ENCODE assay signal across 20 cellular contexts in the genomic region with DNA sequence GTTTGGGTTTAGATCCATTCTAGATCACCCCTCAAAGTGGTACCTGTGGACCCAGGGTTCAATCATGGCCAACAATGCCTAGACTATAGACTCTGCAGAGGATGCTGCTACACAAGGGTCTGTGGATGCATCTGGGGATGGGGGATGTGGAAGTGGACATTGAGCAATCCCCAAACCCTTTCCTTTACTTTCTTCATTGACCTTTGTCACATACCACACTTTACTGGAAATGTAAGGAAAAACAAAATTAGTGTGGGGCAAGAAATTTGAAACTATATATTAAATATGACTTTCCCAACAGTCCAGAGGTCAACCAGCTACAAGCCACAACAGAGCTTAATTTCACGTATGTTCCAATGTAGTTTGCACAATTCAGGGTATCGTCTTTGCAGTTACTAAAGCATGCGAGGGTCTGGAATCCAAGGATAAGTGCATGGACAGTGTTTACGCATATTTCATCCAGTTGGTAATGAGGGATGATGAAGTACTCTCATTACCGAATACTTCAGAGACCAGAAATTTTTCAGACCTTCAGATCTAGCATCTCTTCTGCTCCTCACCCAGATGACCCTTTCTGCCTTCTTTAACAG.
"Had no signal": no experiment of that assay in that cellular context is flagged by ENCODE, and none has a peak within 500 bp of the region (broad histone marks: within the 10 kb centered on the region; RNA-seq: fewer than 3 reads in every experiment).

No MANE protein-coding gene starts in this region.

- H3K4me1 ChIP-seq: esophagus squamous epithelium, gastrocnemius medialis, left lung, lower lobe of right lung had no signal

- ATAC-seq: gastrocnemius medialis, heart right ventricle, left cardiac atrium, left lung, left ventricle myocardium superior, lower lobe of right lung, mucosa of descending colon had no signal

- H3K4me3 ChIP-seq: coronary artery, dorsolateral prefrontal cortex, esophagus squamous epithelium, gastrocnemius medialis, heart right ventricle, left lung, lower lobe of right lung, mucosa of descending colon had no signal

- H3K9me3 ChIP-seq: esophagus squamous epithelium had no signal

- H3K27ac ChIP-seq: coronary artery, dorsolateral prefrontal cortex, esophagus squamous epithelium, gastrocnemius medialis, heart right ventricle, left lung, lower lobe of right lung had no signal

- DNase-seq: dermis blood vessel endothelial cell; dorsolateral prefrontal cortex; effector CD4-positive, alpha-beta T cell; effector memory CD4-positive, alpha-beta T cell; esophagus squamous epithelium; foreskin fibroblast; foreskin melanocyte; gastrocnemius medialis; glutamatergic neuron; head of caudate nucleus; heart right ventricle; hippocampal formation; left cardiac atrium; left lung; left ventricle myocardium superior; lower lobe of right lung; mesenchymal stem cell; mucosa of descending colon; naive B cell had no signal

- H3K27me3 ChIP-seq: dorsolateral prefrontal cortex, esophagus squamous epithelium, gastrocnemius medialis, left lung had no signal

- H3K36me3 ChIP-seq: esophagus squamous epithelium, gastrocnemius medialis, heart right ventricle, left lung, lower lobe of right lung had no signal
